8 cellular contexts compared by ENCODE assay signal in the genomic region with DNA sequence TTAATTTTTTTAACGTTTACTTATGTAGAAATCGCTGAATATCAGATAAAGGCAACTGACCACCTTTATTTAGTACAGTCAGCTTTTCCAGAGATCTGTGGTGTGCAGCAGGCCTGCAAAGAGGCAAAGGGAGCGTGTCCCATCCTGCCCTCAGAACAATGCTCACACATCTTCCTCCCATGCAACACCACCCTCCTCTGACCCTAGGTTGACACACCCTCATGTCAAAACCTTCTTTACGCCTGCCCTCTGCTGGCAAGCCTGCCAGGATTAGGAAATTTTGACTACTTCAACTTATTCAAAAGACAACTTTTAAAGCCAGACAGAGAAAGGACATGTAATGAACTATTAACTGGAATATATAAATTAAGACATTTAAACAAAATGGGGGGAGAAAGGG.
DNase-seq lines count a peak whose midpoint lies in the region; ATAC-seq lines count a peak whose summit lies in the region.

No MANE protein-coding gene starts in this region.

- 41% methylated on average over 4 of the region's 4 CpGs for WGBS in right cardiac atrium

- peaks cover 5% of the 10 kb centered on the region for H3K36me3 Mint-ChIP-seq in activated naive CD8-positive, alpha-beta T cell

- H3K27ac ChIP-seq in right cardiac atrium (ENCODE audit: low read length), result no peak overlapping the region

- ATAC-seq in HG03378 (IDR thresholded peaks at IDR 0.05; ENCODE audit: unreplicated experiment), result peak; percentile 67
- peak; percentile 78 to 88 for ATAC-seq in right cardiac atrium
- ATAC-seq in HG03571 (IDR thresholded peaks at IDR 0.05; ENCODE audit: unreplicated experiment), result no peak
- no peak for ATAC-seq in HG02970 (IDR thresholded peaks at IDR 0.05; ENCODE audit: low FRiP score, unreplicated experiment)

- no peaks in the 10 kb centered on the region for H3K9me3 ChIP-seq in right cardiac atrium (ENCODE audit: control insufficient read depth, low read length)

- DNase-seq in DMS114 treated with DMSO at 0.1 percent for 48 hours (lab: John Stamatoyannopoulos, UW; ENCODE audit: unreplicated experiment) (peak; percentile 5), SK-MEL-5 (ENCODE audit: low read depth, low spot score) (peak; percentile 82), right cardiac atrium (peak; percentile 73 to 87 (median 76))
- DNase-seq in stimulated activated CD4-positive, alpha-beta T cell treated with anti-CD3 and anti-CD28 coated beads, Interleukin-12 subunit alpha, Interleukin-12 subunit beta, amount 100 ng/mL, for 4 hours, result peak; percentile 59

- no peaks in the 10 kb centered on the region for H3K27me3 Mint-ChIP-seq in activated naive CD8-positive, alpha-beta T cell

- H3K9me3 Mint-ChIP-seq in activated naive CD8-positive, alpha-beta T cell (ENCODE audit: low read depth), result no peaks in the 10 kb centered on the region

- H3K27ac Mint-ChIP-seq in activated naive CD8-positive, alpha-beta T cell, result peak overlapping the region; percentile 90

- peaks cover 9% of the 10 kb centered on the region for H3K4me1 ChIP-seq in right cardiac atrium (ENCODE audit: control insufficient read depth, insufficient read depth, low read length)

- H3K4me3 Mint-ChIP-seq in activated naive CD8-positive, alpha-beta T cell, result peak overlapping the region; percentile 59

- no peaks in the 10 kb centered on the region for H3K27me3 ChIP-seq in right cardiac atrium (ENCODE audit: control insufficient read depth, insufficient read depth)

- in situ Hi-C loops in SK-MEL-5 (cut with HindIII; ENCODE audit: low pct_unique_long_range_greater_than_20kb, low sequenced_read_pairs), result no loop called here

- H3K4me1 Mint-ChIP-seq in activated naive CD8-positive, alpha-beta T cell (ENCODE audit: low read depth), result peaks cover 86% of the 10 kb centered on the region

- intact Hi-C loops in right cardiac atrium (cut with DNase I), result loop anchor here in 2 of 4 donors (5.0 to 10.0 kb wide), 3 partner anchors 62 to 515 kb away; a partner anchor contains a TSS

- H3K4me3 ChIP-seq in right cardiac atrium (ENCODE audit: low read length), result no peak overlapping the region

Comparison
In these comparisons a context has a peak if more than half of its experiments do, and no peak if none do; other contexts are left out.
1. DNase-seq: peak in every context shown above with its lines; median percentile 82 in SK-MEL-5; 76 in right cardiac atrium; 59 in stimulated activated CD4-positive, alpha-beta T cell treated with anti-CD3 and anti-CD28 coated beads, Interleukin-12 subunit alpha, Interleukin-12 subunit beta, amount 100 ng/mL, for 4 hours; 5 in DMS114 treated with DMSO at 0.1 percent for 48 hours.
2. ATAC-seq: peak in HG03378 (single experiment) and right cardiac atrium (2 of 2); none in HG03571 (single experiment) and HG02970 (single experiment).